Comparison of ENCODE assay signal across 23 cellular contexts in genomic region chr6:156438519-156438918, GRCh38.
"Had no signal": no experiment of that assay in that cellular context is flagged by ENCODE, and none has a peak within 500 bp of the region (broad histone marks: within the 10 kb centered on the region; RNA-seq: fewer than 3 reads in every experiment).

No MANE protein-coding gene starts in this region.

- H3K36me3 ChIP-seq: left lung, lower lobe of right lung, right lobe of liver, thoracic aorta, upper lobe of left lung had no signal

- DNase-seq: activated CD4-positive, alpha-beta T cell treated with anti-CD3 and anti-CD28 coated beads for 1 hour; activated CD4-positive, alpha-beta T cell treated with anti-CD3 and anti-CD28 coated beads, Interleukin-2, amount 50 U/mL, for 1 hour; activated CD8-positive, alpha-beta T cell treated with anti-CD3 and anti-CD28 coated beads for 36 hours; activated gamma-delta T cell treated with Interleukin-2 at 50 U/mL for 16 hours; activated naive CD4-positive, alpha-beta T cell treated with anti-CD3 and anti-CD28 coated beads, Interleukin-2, amount 50 U/mL, for 16 hours; activated T-cell treated with anti-CD3 and anti-CD28 coated beads, Interleukin-2, amount 50 U/mL, for 4 hours; amniotic stem cell; central memory CD4-positive, alpha-beta T cell; foreskin melanocyte; left lung; lower lobe of right lung; mesenchymal stem cell; natural killer cell; right lobe of liver; stimulated activated CD4-positive, alpha-beta T cell treated with anti-CD3 and anti-CD28 coated beads, Interleukin-4, amount 100 ng/mL, for 24 hours; T-helper 17 cell; upper lobe of left lung had no signal

- H3K27ac ChIP-seq: left lung, lower lobe of right lung, right lobe of liver, thoracic aorta, upper lobe of left lung had no signal

- H3K9me3 ChIP-seq: lower lobe of right lung, right lobe of liver, thoracic aorta, upper lobe of left lung had no signal

- ATAC-seq: activated CD8-positive, alpha-beta T cell treated with anti-CD3 and anti-CD28 coated beads for 36 hours; activated T-cell treated with anti-CD3 and anti-CD28 coated beads, Interleukin-2, amount 50 U/mL, for 4 hours; activated T-helper 17 cell treated with anti-CD3 and anti-CD28 coated beads, Interleukin-2, amount 50 U/mL, for 72 hours; esophagus mucosa; left lung; lower lobe of right lung; natural killer cell; right lobe of liver; stimulated activated effector memory CD8-positive, alpha-beta T cell treated with anti-CD3 and anti-CD28 coated beads, Interleukin-12 subunit alpha, Interleukin-12 subunit beta, amount 100 ng/mL, for 72 hours; T-helper 17 cell; WTC11 had no signal

- H3K27me3 ChIP-seq: left lung, right lobe of liver, upper lobe of left lung had no signal

- H3K4me3 ChIP-seq: left lung, lower lobe of right lung, right lobe of liver, skin epidermis, thoracic aorta, upper lobe of left lung had no signal

- H3K4me1 ChIP-seq: lower lobe of right lung, right lobe of liver, upper lobe of left lung had no signal
